2 cellular contexts compared by ENCODE assay signal in the genomic region with DNA sequence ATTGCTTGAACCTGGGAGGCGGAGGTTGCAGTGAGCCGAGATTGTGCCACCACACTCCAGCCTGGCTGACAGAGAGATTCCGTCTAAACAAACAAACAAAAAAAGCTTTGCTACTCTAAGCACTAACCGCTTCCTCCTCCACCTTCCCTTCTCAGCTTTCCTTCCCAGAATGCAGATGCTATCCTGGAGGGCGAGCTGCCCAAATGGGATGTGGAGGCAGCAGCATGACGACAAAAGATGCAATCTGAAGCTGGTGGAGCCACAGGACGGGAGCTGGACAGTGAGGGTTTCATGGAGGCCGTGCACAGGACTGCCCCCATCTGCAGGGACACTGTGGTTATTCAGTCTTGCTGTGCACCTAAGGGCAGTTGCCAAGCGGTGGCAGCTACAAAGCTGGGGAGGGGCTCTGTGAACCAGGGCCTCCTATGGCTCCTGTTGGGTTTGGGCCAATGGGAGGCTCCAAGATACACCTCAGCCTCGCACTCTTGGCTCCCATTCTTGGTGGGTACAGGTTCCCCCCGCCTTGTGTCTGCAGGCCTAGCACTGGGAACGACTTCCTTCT.
TF ChIP-seq lines count a peak whose summit lies in the region.

No MANE protein-coding gene starts in this region.

TF ChIP-seq in GM23338, 12 proteins besides CTCF, POLR2A, EP300 and RAD21 (continues in another document):
- TF ChIP-seq NANOG (IDR thresholded peaks at IDR 0.05; ENCODE audit: borderline replicate concordance) = no peak
- TF ChIP-seq POLR2AphosphoS5 (IDR thresholded peaks at IDR 0.05; ENCODE audit: low read depth) = no peak
- no peak for TF ChIP-seq CREB1 (CRISPR knock-in tag; IDR thresholded peaks at IDR 0.05; ENCODE audit: low read depth)
- no peak for TF ChIP-seq ZNF331 (CRISPR knock-in tag; IDR thresholded peaks at IDR 0.05; ENCODE audit: low read depth)
- TF ChIP-seq JUNB (IDR thresholded peaks at IDR 0.05; ENCODE audit: unreplicated experiment) = no peak
- TF ChIP-seq EZH2 (IDR thresholded peaks at IDR 0.05; ENCODE audit: low read depth, unreplicated experiment) = no peak
- TF ChIP-seq, protein P1, sequence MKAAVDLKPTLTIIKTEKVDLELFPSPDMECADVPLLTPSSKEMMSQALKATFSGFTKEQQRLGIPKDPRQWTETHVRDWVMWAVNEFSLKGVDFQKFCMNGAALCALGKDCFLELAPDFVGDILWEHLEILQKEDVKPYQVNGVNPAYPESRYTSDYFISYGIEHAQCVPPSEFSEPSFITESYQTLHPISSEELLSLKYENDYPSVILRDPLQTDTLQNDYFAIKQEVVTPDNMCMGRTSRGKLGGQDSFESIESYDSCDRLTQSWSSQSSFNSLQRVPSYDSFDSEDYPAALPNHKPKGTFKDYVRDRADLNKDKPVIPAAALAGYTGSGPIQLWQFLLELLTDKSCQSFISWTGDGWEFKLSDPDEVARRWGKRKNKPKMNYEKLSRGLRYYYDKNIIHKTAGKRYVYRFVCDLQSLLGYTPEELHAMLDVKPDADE (IDR thresholded peaks at IDR 0.05) = no peak
- no peak for TF ChIP-seq EZH2phosphoT487 (IDR thresholded peaks at IDR 0.05; ENCODE audit: unreplicated experiment)
- TF ChIP-seq ZNF114 (CRISPR knock-in tag; IDR thresholded peaks at IDR 0.05) = no peak
- no peak for TF ChIP-seq STAT1 (IDR thresholded peaks at IDR 0.05; ENCODE audit: unreplicated experiment)
- TF ChIP-seq, protein P2, sequence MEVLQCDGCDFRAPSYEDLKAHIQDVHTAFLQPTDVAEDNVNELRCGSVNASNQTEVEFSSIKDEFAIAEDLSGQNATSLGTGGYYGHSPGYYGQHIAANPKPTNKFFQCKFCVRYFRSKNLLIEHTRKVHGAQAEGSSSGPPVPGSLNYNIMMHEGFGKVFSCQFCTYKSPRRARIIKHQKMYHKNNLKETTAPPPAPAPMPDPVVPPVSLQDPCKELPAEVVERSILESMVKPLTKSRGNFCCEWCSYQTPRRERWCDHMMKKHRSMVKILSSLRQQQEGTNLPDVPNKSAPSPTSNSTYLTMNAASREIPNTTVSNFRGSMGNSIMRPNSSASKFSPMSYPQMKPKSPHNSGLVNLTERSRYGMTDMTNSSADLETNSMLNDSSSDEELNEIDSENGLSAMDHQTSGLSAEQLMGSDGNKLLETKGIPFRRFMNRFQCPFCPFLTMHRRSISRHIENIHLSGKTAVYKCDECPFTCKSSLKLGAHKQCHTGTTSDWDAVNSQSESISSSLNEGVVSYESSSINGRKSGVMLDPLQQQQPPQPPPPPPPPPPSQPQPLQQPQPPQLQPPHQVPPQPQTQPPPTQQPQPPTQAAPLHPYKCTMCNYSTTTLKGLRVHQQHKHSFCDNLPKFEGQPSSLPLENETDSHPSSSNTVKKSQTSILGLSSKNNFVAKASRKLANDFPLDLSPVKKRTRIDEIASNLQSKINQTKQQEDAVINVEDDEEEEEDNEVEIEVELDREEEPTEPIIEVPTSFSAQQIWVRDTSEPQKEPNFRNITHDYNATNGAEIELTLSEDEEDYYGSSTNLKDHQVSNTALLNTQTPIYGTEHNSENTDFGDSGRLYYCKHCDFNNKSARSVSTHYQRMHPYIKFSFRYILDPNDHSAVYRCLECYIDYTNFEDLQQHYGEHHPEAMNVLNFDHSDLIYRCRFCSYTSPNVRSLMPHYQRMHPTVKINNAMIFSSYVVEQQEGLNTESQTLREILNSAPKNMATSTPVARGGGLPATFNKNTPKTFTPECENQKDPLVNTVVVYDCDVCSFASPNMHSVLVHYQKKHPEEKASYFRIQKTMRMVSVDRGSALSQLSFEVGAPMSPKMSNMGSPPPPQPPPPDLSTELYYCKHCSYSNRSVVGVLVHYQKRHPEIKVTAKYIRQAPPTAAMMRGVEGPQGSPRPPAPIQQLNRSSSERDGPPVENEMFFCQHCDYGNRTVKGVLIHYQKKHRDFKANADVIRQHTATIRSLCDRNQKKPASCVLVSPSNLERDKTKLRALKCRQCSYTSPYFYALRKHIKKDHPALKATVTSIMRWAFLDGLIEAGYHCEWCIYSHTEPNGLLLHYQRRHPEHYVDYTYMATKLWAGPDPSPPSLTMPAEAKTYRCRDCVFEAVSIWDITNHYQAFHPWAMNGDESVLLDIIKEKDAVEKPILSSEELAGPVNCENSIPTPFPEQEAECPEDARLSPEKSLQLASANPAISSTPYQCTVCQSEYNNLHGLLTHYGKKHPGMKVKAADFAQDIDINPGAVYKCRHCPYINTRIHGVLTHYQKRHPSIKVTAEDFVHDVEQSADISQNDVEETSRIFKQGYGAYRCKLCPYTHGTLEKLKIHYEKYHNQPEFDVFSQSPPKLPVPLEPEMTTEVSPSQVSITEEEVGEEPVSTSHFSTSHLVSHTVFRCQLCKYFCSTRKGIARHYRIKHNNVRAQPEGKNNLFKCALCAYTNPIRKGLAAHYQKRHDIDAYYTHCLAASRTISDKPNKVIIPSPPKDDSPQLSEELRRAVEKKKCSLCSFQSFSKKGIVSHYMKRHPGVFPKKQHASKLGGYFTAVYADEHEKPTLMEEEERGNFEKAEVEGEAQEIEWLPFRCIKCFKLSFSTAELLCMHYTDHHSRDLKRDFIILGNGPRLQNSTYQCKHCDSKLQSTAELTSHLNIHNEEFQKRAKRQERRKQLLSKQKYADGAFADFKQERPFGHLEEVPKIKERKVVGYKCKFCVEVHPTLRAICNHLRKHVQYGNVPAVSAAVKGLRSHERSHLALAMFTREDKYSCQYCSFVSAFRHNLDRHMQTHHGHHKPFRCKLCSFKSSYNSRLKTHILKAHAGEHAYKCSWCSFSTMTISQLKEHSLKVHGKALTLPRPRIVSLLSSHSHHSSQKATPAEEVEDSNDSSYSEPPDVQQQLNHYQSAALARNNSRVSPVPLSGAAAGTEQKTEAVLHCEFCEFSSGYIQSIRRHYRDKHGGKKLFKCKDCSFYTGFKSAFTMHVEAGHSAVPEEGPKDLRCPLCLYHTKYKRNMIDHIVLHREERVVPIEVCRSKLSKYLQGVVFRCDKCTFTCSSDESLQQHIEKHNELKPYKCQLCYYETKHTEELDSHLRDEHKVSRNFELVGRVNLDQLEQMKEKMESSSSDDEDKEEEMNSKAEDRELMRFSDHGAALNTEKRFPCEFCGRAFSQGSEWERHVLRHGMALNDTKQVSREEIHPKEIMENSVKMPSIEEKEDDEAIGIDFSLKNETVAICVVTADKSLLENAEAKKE (CRISPR knock-in tag; IDR thresholded peaks at IDR 0.05) = no peak

TF ChIP-seq in GM12878, 131 proteins besides CTCF, POLR2A, EP300 and RAD21:
- no peak for TF ChIP-seq DPF2 (IDR thresholded peaks at IDR 0.05)
- TF ChIP-seq SMARCA5 (IDR thresholded peaks at IDR 0.05) = no peak
- no peak for TF ChIP-seq CBX3 (IDR thresholded peaks at IDR 0.05; ENCODE audit: borderline replicate concordance, low read depth)
- no peak for TF ChIP-seq HDAC6 (IDR thresholded peaks at IDR 0.05; ENCODE audit: unreplicated experiment)
- TF ChIP-seq, protein P3, sequence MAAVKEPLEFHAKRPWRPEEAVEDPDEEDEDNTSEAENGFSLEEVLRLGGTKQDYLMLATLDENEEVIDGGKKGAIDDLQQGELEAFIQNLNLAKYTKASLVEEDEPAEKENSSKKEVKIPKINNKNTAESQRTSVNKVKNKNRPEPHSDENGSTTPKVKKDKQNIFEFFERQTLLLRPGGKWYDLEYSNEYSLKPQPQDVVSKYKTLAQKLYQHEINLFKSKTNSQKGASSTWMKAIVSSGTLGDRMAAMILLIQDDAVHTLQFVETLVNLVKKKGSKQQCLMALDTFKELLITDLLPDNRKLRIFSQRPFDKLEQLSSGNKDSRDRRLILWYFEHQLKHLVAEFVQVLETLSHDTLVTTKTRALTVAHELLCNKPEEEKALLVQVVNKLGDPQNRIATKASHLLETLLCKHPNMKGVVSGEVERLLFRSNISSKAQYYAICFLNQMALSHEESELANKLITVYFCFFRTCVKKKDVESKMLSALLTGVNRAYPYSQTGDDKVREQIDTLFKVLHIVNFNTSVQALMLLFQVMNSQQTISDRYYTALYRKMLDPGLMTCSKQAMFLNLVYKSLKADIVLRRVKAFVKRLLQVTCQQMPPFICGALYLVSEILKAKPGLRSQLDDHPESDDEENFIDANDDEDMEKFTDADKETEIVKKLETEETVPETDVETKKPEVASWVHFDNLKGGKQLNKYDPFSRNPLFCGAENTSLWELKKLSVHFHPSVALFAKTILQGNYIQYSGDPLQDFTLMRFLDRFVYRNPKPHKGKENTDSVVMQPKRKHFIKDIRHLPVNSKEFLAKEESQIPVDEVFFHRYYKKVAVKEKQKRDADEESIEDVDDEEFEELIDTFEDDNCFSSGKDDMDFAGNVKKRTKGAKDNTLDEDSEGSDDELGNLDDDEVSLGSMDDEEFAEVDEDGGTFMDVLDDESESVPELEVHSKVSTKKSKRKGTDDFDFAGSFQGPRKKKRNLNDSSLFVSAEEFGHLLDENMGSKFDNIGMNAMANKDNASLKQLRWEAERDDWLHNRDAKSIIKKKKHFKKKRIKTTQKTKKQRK (IDR thresholded peaks at IDR 0.05; ENCODE audit: low read depth, low read length) = no peak
- no peak for TF ChIP-seq SUPT20H (IDR thresholded peaks at IDR 0.05; ENCODE audit: borderline replicate concordance, control insufficient read depth, low read depth, low read length)
- no peak for TF ChIP-seq KAT2A (conservative IDR thresholded peaks at IDR 0.05; ENCODE audit: control insufficient read depth, low read depth, low read length)
- TF ChIP-seq MXI1 (IDR thresholded peaks at IDR 0.05; ENCODE audit: low read depth, low read length) = no peak
- no peak for TF ChIP-seq HDAC2 (IDR thresholded peaks at IDR 0.05)
- no peak for TF ChIP-seq STAT3 (IDR thresholded peaks at IDR 0.05; ENCODE audit: low read depth, low read length)
- no peak for TF ChIP-seq E2F4 (IDR thresholded peaks at IDR 0.05; ENCODE audit: low read depth, low read length)
- TF ChIP-seq ZNF274 (IDR thresholded peaks at IDR 0.05; ENCODE audit: insufficient read depth, insufficient read length) = no peak
- TF ChIP-seq, protein P4, sequence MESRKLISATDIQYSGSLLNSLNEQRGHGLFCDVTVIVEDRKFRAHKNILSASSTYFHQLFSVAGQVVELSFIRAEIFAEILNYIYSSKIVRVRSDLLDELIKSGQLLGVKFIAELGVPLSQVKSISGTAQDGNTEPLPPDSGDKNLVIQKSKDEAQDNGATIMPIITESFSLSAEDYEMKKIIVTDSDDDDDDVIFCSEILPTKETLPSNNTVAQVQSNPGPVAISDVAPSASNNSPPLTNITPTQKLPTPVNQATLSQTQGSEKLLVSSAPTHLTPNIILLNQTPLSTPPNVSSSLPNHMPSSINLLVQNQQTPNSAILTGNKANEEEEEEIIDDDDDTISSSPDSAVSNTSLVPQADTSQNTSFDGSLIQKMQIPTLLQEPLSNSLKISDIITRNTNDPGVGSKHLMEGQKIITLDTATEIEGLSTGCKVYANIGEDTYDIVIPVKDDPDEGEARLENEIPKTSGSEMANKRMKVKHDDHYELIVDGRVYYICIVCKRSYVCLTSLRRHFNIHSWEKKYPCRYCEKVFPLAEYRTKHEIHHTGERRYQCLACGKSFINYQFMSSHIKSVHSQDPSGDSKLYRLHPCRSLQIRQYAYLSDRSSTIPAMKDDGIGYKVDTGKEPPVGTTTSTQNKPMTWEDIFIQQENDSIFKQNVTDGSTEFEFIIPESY (IDR thresholded peaks at IDR 0.05) = no peak
- no peak for TF ChIP-seq PAX8 (IDR thresholded peaks at IDR 0.05)
